In the genomic region with DNA sequence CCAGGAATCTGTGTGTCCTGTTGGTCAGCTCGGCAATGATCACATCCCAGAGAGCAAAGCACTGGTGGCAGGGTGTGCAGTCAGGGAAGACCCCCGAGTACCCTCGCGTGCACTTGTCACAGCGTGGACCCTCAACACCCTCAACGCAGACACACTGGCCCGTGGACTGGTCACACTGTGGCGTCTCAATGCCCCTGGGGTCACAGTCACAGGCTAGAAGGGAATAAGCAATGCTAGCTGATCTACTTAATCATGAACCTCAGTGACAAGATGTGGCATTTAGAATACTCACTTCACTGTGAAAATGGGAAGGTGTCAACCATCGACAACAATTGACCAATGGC, we compare ENCODE assay signal across 13 cellular contexts. TPM values are rescaled to one million over a fixed set of nuclear protein-coding genes. Genes with fewer than 3 reads are reported as not detected.
DNase-seq lines count a peak whose midpoint lies in the region; ATAC-seq and TF ChIP-seq lines count a peak whose summit lies in the region.
"Had no signal": no experiment of that assay in that cellular context is flagged by ENCODE, and none has a peak within 500 bp of the region (broad histone marks: within the 10 kb centered on the region; RNA-seq: fewer than 3 reads in every experiment).

No MANE protein-coding gene starts in this region.

- H3K36me3 Mint-ChIP-seq in Calu3 (ENCODE audit: insufficient read depth, unreplicated experiment), result peaks cover 39% of the 10 kb centered on the region

- H3K9me3 ChIP-seq in heart left ventricle (no peaks in the 10 kb centered on the region), left ventricle myocardium inferior (replicated peaks) (no peaks in the 10 kb centered on the region), aorta (ENCODE audit: control insufficient read depth, low read length) (no peaks in the 10 kb centered on the region)

- H3K27ac Mint-ChIP-seq in Calu3 (ENCODE audit: unreplicated experiment), result no peak overlapping the region

- intact Hi-C loops in heart left ventricle (cut with DNase I), result loop anchor here in 1 of 10 donors (10.0 kb wide), 1 partner anchor 205 kb away; no protein-coding TSS in a partner anchor
- intact Hi-C loops in cardiac septum (cut with DNase I), result loop anchor here (10.0 kb wide), 1 partner anchor 205 kb away; no protein-coding TSS in a partner anchor
- intact Hi-C loops in left ventricle myocardium inferior (cut with micrococcal nuclease), result no loop called here
- intact Hi-C loops in aorta (cut with DNase I), result loop anchor here in 1 of 2 donors (5.0 kb wide), 1 partner anchor 62 kb away; the partner anchor contains the start of gene LAMB1
- intact Hi-C loops in Calu3 (cut with micrococcal nuclease; ENCODE audit: unreplicated experiment), result no loop called here

- H3K9me3 Mint-ChIP-seq in Calu3 (ENCODE audit: low read depth, unreplicated experiment), result no peaks in the 10 kb centered on the region

- no peak overlapping the region for H3K9ac ChIP-seq in rectal smooth muscle tissue (ENCODE audit: low read length)

- TF ChIP-seq CTCF in heart left ventricle (IDR thresholded peaks at IDR 0.05) (no peak), left ventricle myocardium inferior (IDR thresholded peaks at IDR 0.05; ENCODE audit: borderline replicate concordance) (no peak), Calu3 (IDR thresholded peaks at IDR 0.05; ENCODE audit: unreplicated experiment) (no peak)

- peaks cover 0 to 73% (median 49%) of the 10 kb centered on the region in 12 donors for H3K4me1 ChIP-seq in heart left ventricle
- H3K4me1 ChIP-seq in left ventricle myocardium inferior, result peaks cover 74% of the 10 kb centered on the region
- peaks cover 50% of the 10 kb centered on the region for H3K4me1 ChIP-seq in rectal smooth muscle tissue (ENCODE audit: control insufficient read depth, insufficient read depth, low read length)
- H3K4me1 ChIP-seq in aorta (ENCODE audit: control insufficient read depth in 1 of 2, insufficient read depth in 2 of 2, low read length in 2 of 2), result peaks cover 4 to 6% of the 10 kb centered on the region in 2 donors

- BruUV-seq in Calu3 (replicated peaks; lab: Mats Ljungman, UMichigan), result no TSS peak

- H3K4me3 ChIP-seq in heart left ventricle, result no peak overlapping the region
- H3K4me3 ChIP-seq in left ventricle myocardium inferior, result no peak overlapping the region
- no peak overlapping the region for H3K4me3 ChIP-seq in rectal smooth muscle tissue (ENCODE audit: low read length)
- no peak overlapping the region for H3K4me3 ChIP-seq in aorta (ENCODE audit: low read length in 2 of 2)

- H3K4me3 Mint-ChIP-seq in Calu3 (ENCODE audit: low read depth, unreplicated experiment), result no peak overlapping the region

- no peak for DNase-seq in heart left ventricle
- no peak for DNase-seq in cardiac septum (ENCODE audit: low spot score)
- no peak for DNase-seq in left ventricle myocardium inferior
- DNase-seq in aorta, result no peak
- DNase-seq in NCI-H82 (lab: John Stamatoyannopoulos, UW), result no peak
- no peak for DNase-seq in Calu3
- DNase-seq: activated gamma-delta T cell treated with Interleukin-2 at 50 U/mL for 16 hours; central memory CD4-positive, alpha-beta T cell; NCI-H1105 treated with DMSO at 0.1 percent for 48 hours; NCI-H510A treated with DMSO at 0.1 percent for 48 hours; SHP77 treated with DMSO at 0.1 percent for 48 hours had no signal

- ATAC-seq in heart left ventricle, result peak in 1 of 4 donors; percentile 7
- peak; percentile 32 for ATAC-seq in aorta (ENCODE audit: low FRiP score)
- no peak for ATAC-seq in HG03378 (IDR thresholded peaks at IDR 0.05; ENCODE audit: unreplicated experiment)

- H3K27me3 Mint-ChIP-seq in Calu3 (ENCODE audit: unreplicated experiment), result no peaks in the 10 kb centered on the region

- 83 to 93% (median 87%) methylated on average over 6 to 9 of the region's 9 CpGs for WGBS in heart left ventricle, 4 donors
- 72 to 80% methylated on average over 9 of the region's 9 CpGs for WGBS in aorta, 2 donors

- CTCF ChIA-PET in Calu3 (lab: Charles Lee), result no interaction called here

- H3K36me3 ChIP-seq in heart left ventricle, result peaks cover 0 to 83% (median 61%) of the 10 kb centered on the region in 9 donors
- H3K36me3 ChIP-seq in left ventricle myocardium inferior, result peaks cover 58% of the 10 kb centered on the region
- H3K36me3 ChIP-seq in rectal smooth muscle tissue (ENCODE audit: control insufficient read depth, insufficient read depth, low read length), result no peaks in the 10 kb centered on the region
- H3K36me3 ChIP-seq in aorta (ENCODE audit: control insufficient read depth in 1 of 2, insufficient read depth in 2 of 2, low read length in 1 of 2), result peaks cover 0 to 4% of the 10 kb centered on the region in 2 donors

- H3K27me3 ChIP-seq in heart left ventricle (no peaks in the 10 kb centered on the region), left ventricle myocardium inferior (ENCODE audit: low read depth) (no peaks in the 10 kb centered on the region), rectal smooth muscle tissue (ENCODE audit: control insufficient read depth, insufficient read depth, low read length) (no peaks in the 10 kb centered on the region), aorta (ENCODE audit: control insufficient read depth in 1 of 2, insufficient read depth in 2 of 2, low read length in 1 of 2) (no peaks in the 10 kb centered on the region)

- no peaks in the 10 kb centered on the region for H3K4me1 Mint-ChIP-seq in Calu3 (ENCODE audit: low read depth, unreplicated experiment)

- H3K27ac ChIP-seq in heart left ventricle, result peak overlapping the region in 11 of 12 donors; percentile 18 to 85 (median 65)
- H3K27ac ChIP-seq in left ventricle myocardium inferior (replicated peaks), result peak overlapping the region; percentile 69
- H3K27ac ChIP-seq in rectal smooth muscle tissue (ENCODE audit: low read depth, low read length), result peak overlapping the region; percentile 91
- H3K27ac ChIP-seq in aorta (ENCODE audit: low read depth in 1 of 2, low read length in 2 of 2), result peak overlapping the region; percentile 37 to 62

- no peak for TF ChIP-seq POLR2A in heart left ventricle (IDR thresholded peaks at IDR 0.05)

RNA-seq across cellular contexts. Expression of gene DLD, which starts 49.1 kb away (rescaled TPM):
- 100 to 1,000 TPM; 154 to 426 (median 287) TPM for total RNA-seq in heart left ventricle
- 100 to 1,000 TPM in 1 of 2 donors, 10 to 100 TPM in 1; 55.3 to 276 TPM for polyA plus RNA-seq in heart left ventricle
- total RNA-seq in cardiac septum, result 299 TPM
- 342 TPM for total RNA-seq in left ventricle myocardium inferior
- total RNA-seq in aorta, result 10 to 100 TPM; 53.5 to 54.0 TPM
- 10 to 100 TPM; 48.8 to 69.4 TPM for polyA plus RNA-seq in aorta
- total RNA-seq in Calu3 (2022), result 56.5 and 58.0 TPM in 2 replicates
